In genomic region chr17:17681187-17681743, GRCh38 we compare ENCODE assay signal across 1 cellular context.
TF ChIP-seq lines count a peak whose summit lies in the region.

TSS of gene RAI1 (plus strand) at chr17:17681458. CDS start at chr17:17792949, 111,491 bp downstream.

TF ChIP-seq in HEK293, 187 proteins besides CTCF, POLR2A, EP300 and RAD21 (continued from another document):
- no peak for TF ChIP-seq ZNF580 (tag by site-specific recombination; IDR thresholded peaks at IDR 0.05)
- no peak for TF ChIP-seq MEIS1 (CRISPR knock-in tag; IDR thresholded peaks at IDR 0.05; ENCODE audit: borderline replicate concordance)
- TF ChIP-seq ZBTB7A (tag by site-specific recombination; IDR thresholded peaks at IDR 0.05; ENCODE audit: low read depth) = no peak
- no peak for TF ChIP-seq ZNF19 (tag by site-specific recombination; IDR thresholded peaks at IDR 0.05; ENCODE audit: low read depth)
- TF ChIP-seq ZNF623 (tag by site-specific recombination; IDR thresholded peaks at IDR 0.05) = no peak
- no peak for TF ChIP-seq ZNF211 (tag by site-specific recombination; IDR thresholded peaks at IDR 0.05; ENCODE audit: low read depth)
- TF ChIP-seq ZNF416 (tag by site-specific recombination; IDR thresholded peaks at IDR 0.05) = no peak
- no peak for TF ChIP-seq ZFP41 (tag by site-specific recombination; IDR thresholded peaks at IDR 0.05; ENCODE audit: borderline replicate concordance)
- TF ChIP-seq ZSCAN16 (tag by site-specific recombination; IDR thresholded peaks at IDR 0.05) = no peak
- TF ChIP-seq ZBTB10 (tag by site-specific recombination; IDR thresholded peaks at IDR 0.05) = no peak
- TF ChIP-seq PATZ1 (tag by site-specific recombination; IDR thresholded peaks at IDR 0.05) = no peak; the same call in 1 of the 2 replicates
- no peak for TF ChIP-seq ZNF311 (tag by site-specific recombination; IDR thresholded peaks at IDR 0.05; ENCODE audit: borderline replicate concordance)
- no peak for TF ChIP-seq ZNF362 (tag by site-specific recombination; IDR thresholded peaks at IDR 0.05)
- TF ChIP-seq ZNF548 (tag by site-specific recombination; IDR thresholded peaks at IDR 0.05) = no peak
- no peak for TF ChIP-seq ZNF610 (tag by site-specific recombination; IDR thresholded peaks at IDR 0.05; ENCODE audit: borderline replicate concordance)
- TF ChIP-seq TRIM28 (IDR thresholded peaks at IDR 0.05; ENCODE audit: borderline replicate concordance, low read length) = no peak
- TF ChIP-seq ZNF292 (tag by site-specific recombination; IDR thresholded peaks at IDR 0.05; ENCODE audit: borderline replicate concordance, low read depth) = no peak
- no peak for TF ChIP-seq ZSCAN18 (tag by site-specific recombination; IDR thresholded peaks at IDR 0.05)
- peak; percentile 80 for TF ChIP-seq ZBTB20 (tag by site-specific recombination; IDR thresholded peaks at IDR 0.05)
- no peak for TF ChIP-seq ZNF157 (tag by site-specific recombination; IDR thresholded peaks at IDR 0.05)
- TF ChIP-seq ZNF140 (tag by site-specific recombination; IDR thresholded peaks at IDR 0.05) = no peak
- no peak for TF ChIP-seq ZNF529 (tag by site-specific recombination; IDR thresholded peaks at IDR 0.05; ENCODE audit: insufficient replicate concordance)
- TF ChIP-seq KLF8 (tag by site-specific recombination; IDR thresholded peaks at IDR 0.05) = no peak
- TF ChIP-seq ZBTB11 (tag by site-specific recombination; conservative IDR thresholded peaks at IDR 0.05; ENCODE audit: low read depth) = peak; percentile 93
- TF ChIP-seq REST (tag by site-specific recombination; IDR thresholded peaks at IDR 0.05) = no peak
- TF ChIP-seq ZNF175 (tag by site-specific recombination; IDR thresholded peaks at IDR 0.05) = no peak
- TF ChIP-seq ZNF792 (tag by site-specific recombination; IDR thresholded peaks at IDR 0.05) = no peak
- peak; percentile 8; the same call in 1 of the 2 replicates for TF ChIP-seq PBX3 (CRISPR knock-in tag; IDR thresholded peaks at IDR 0.05)
- TF ChIP-seq ZNF571 (tag by site-specific recombination; IDR thresholded peaks at IDR 0.05) = no peak
- no peak for TF ChIP-seq ZNF670 (tag by site-specific recombination; IDR thresholded peaks at IDR 0.05; ENCODE audit: low read depth)
- no peak for TF ChIP-seq ZFHX2 (tag by site-specific recombination; conservative IDR thresholded peaks at IDR 0.05)
- TF ChIP-seq ZBTB21 (tag by site-specific recombination; IDR thresholded peaks at IDR 0.05) = no peak
- no peak for TF ChIP-seq ZNF302 (tag by site-specific recombination; IDR thresholded peaks at IDR 0.05; ENCODE audit: low read depth)
- no peak for TF ChIP-seq PRDM4 (tag by site-specific recombination; IDR thresholded peaks at IDR 0.05)
- no peak for TF ChIP-seq ZNF133 (tag by site-specific recombination; IDR thresholded peaks at IDR 0.05)
- TF ChIP-seq HOXC10 (CRISPR knock-in tag; IDR thresholded peaks at IDR 0.05) = 0 out of 2 replicates have a peak, but pooled peaks have one; percentile 69
- TF ChIP-seq HOXD13 (CRISPR knock-in tag; IDR thresholded peaks at IDR 0.05; ENCODE audit: borderline replicate concordance) = no peak
- TF ChIP-seq ZNF18 (tag by site-specific recombination; IDR thresholded peaks at IDR 0.05) = no peak
- TF ChIP-seq OSR2 (tag by site-specific recombination; IDR thresholded peaks at IDR 0.05) = no peak
- no peak for TF ChIP-seq SETDB1 (IDR thresholded peaks at IDR 0.05; ENCODE audit: insufficient read length, low read length)
- TF ChIP-seq ZNF555 (tag by site-specific recombination; conservative IDR thresholded peaks at IDR 0.05) = no peak
